Comparison of ENCODE assay signal across 10 cellular contexts in genomic region chr1:32208891-32209309, GRCh38. TPM values are rescaled to one million over a fixed set of nuclear protein-coding genes. Genes with fewer than 3 reads are reported as not detected.
DNase-seq lines count a peak whose midpoint lies in the region; ATAC-seq and TF ChIP-seq lines count a peak whose summit lies in the region.
"Had no signal": no experiment of that assay in that cellular context is flagged by ENCODE, and none has a peak within 500 bp of the region (broad histone marks: within the 10 kb centered on the region; RNA-seq: fewer than 3 reads in every experiment).

TSS of gene DCDC2B (plus strand) at chr1:32209089. CDS start at chr1:32209094, 5 bp downstream.

- CTCF ChIA-PET in CD4-positive, alpha-beta T cell (lab: Charles Lee), result no interaction called here
- CTCF ChIA-PET in RWPE1 (lab: Yijun Ruan, JAX), result no interaction called here

- no peaks in the 10 kb centered on the region for H3K27me3 ChIP-seq in CD4-positive, alpha-beta T cell (ENCODE audit: control insufficient read depth, insufficient read depth, low read length)
- no peaks in the 10 kb centered on the region for H3K27me3 ChIP-seq in vagina

- ATAC-seq in CD4-positive, alpha-beta T cell (ENCODE audit: poor library complexity), result no peak

- peaks cover 4% of the 10 kb centered on the region for H3K36me3 Mint-ChIP-seq in CD4-positive, alpha-beta T cell (ENCODE audit: low read depth)

- no peak for TF ChIP-seq CTCF in CD4-positive, alpha-beta T cell (IDR thresholded peaks at IDR 0.05)
- TF ChIP-seq CTCF in RWPE1 (conservative IDR thresholded peaks at IDR 0.05; ENCODE audit: low read depth), result no peak
- TF ChIP-seq CTCF in vagina (IDR thresholded peaks at IDR 0.05), result no peak

- no peaks in the 10 kb centered on the region for H3K36me3 ChIP-seq in vagina
- H3K36me3 ChIP-seq: thoracic aorta had no signal

- no peak within 1 kb of the TSS for H3K27ac ChIP-seq in CD4-positive, alpha-beta T cell (ENCODE audit: low read depth, low read length)
- peak within 1 kb of the TSS; percentile 52 for H3K27ac ChIP-seq in RWPE1
- H3K27ac ChIP-seq in vagina, result no peak within 1 kb of the TSS
- H3K27ac ChIP-seq: thoracic aorta had no signal

- H3K27ac Mint-ChIP-seq in CD4-positive, alpha-beta T cell, result peak within 1 kb of the TSS; percentile 36

- H3K4me3 ChIP-seq in vagina, result no peak within 1 kb of the TSS
- H3K4me3 ChIP-seq: thoracic aorta had no signal

- POLR2A ChIA-PET in CD4-positive, alpha-beta T cell (lab: Charles Lee), result interaction anchor here (1.1 kb wide), 1 partner anchor 13 kb away, joined by 3 read pairs; no protein-coding TSS in a partner anchor
- POLR2A ChIA-PET in RWPE1 (lab: Yijun Ruan, JAX; ENCODE audit: low non-redundant PET), result no interaction called here

- TF ChIP-seq POLR2A in vagina (IDR thresholded peaks at IDR 0.05), result no peak

- H3K4me1 Mint-ChIP-seq in CD4-positive, alpha-beta T cell (ENCODE audit: low read depth), result peaks cover 16% of the 10 kb centered on the region

- no peak for DNase-seq in CD4-positive, alpha-beta T cell
- peak; percentile 90 for DNase-seq in NCI-H1092 (lab: John Stamatoyannopoulos, UW)
- DNase-seq in RWPE1 (ENCODE audit: low spot score), result peak; percentile 52
- DNase-seq in kidney tubule cell (ENCODE audit: low spot score), result peak; percentile 94
- no peak for DNase-seq in posterior cingulate gyrus
- DNase-seq in epidermal melanocyte (ENCODE audit: insufficient read length, low spot score), result no peak
- DNase-seq in vagina (ENCODE audit: extremely low spot score in 2 of 2), result no peak
- DNase-seq in AG20443 (ENCODE audit: low spot score), result no peak

- no peaks in the 10 kb centered on the region for H3K9me3 Mint-ChIP-seq in CD4-positive, alpha-beta T cell

- intact Hi-C loops in CD4-positive, alpha-beta T cell (cut with DNase I, micrococcal nuclease), result loop anchor here in 1 of 2 experiments (10.0 kb wide), 2 partner anchors 104 to 564 kb away; partner anchors contain the start of genes KPNA6 and PEF1
- intact Hi-C loops in posterior cingulate gyrus (cut with DNase I) (no loop called here), vagina (cut with DNase I) (no loop called here)

- peak within 1 kb of the TSS; percentile 25 for H3K4me3 Mint-ChIP-seq in CD4-positive, alpha-beta T cell

- no peaks in the 10 kb centered on the region for H3K27me3 Mint-ChIP-seq in CD4-positive, alpha-beta T cell

- peaks cover 16% of the 10 kb centered on the region for H3K4me1 ChIP-seq in vagina

- no peaks in the 10 kb centered on the region for H3K9me3 ChIP-seq in CD4-positive, alpha-beta T cell (ENCODE audit: control insufficient read depth, low read length)
- H3K9me3 ChIP-seq in vagina, result no peaks in the 10 kb centered on the region
- H3K9me3 ChIP-seq: thoracic aorta had no signal

RNA-seq across cellular contexts. Expression of gene DCDC2B, which starts in this region (rescaled TPM):
- under 1 TPM in 1 of 2 experiments, not detected in 1; 0.14 TPM for total RNA-seq in CD4-positive, alpha-beta T cell
- not detected for total RNA-seq in vagina
- total RNA-seq: mononuclear cell, thoracic aorta had no signal

Comparison
In these comparisons a context has a peak if more than half of its experiments do, and no peak if none do; other contexts are left out.
1. DNase-seq: peak in NCI-H1092 (single experiment), RWPE1 (single experiment) and kidney tubule cell (single experiment); none in CD4-positive, alpha-beta T cell (0 of 10), posterior cingulate gyrus (0 of 10), epidermal melanocyte (single experiment), vagina (0 of 2) and AG20443 (single experiment).